Comparison of ENCODE assay signal across 12 cellular contexts in genomic region chr15:74179101-74179841, GRCh38. TPM values are rescaled to one million over a fixed set of nuclear protein-coding genes. Genes with fewer than 3 reads are reported as not detected.
DNase-seq lines count a peak whose midpoint lies in the region; ATAC-seq and TF ChIP-seq lines count a peak whose summit lies in the region.
"Had no signal": no experiment of that assay in that cellular context is flagged by ENCODE, and none has a peak within 500 bp of the region (broad histone marks: within the 10 kb centered on the region; RNA-seq: fewer than 3 reads in every experiment).

No MANE protein-coding gene starts in this region.

- H3K27me3 ChIP-seq in Panc1 (ENCODE audit: control insufficient read depth, insufficient read depth, low read length) (no peaks in the 10 kb centered on the region), esophagus muscularis mucosa (no peaks in the 10 kb centered on the region)

- peak; percentile 86 for ATAC-seq in Panc1
- ATAC-seq in GM21381 (IDR thresholded peaks at IDR 0.05; ENCODE audit: unreplicated experiment), result no peak

- H3K4me3 ChIP-seq in Panc1 (ENCODE audit: low read depth in 2 of 2, low read length in 2 of 2) (no peak overlapping the region), esophagus muscularis mucosa (no peak overlapping the region)

- intact Hi-C loops in Panc1 (cut with micrococcal nuclease; ENCODE audit: unreplicated experiment) (no loop called here), esophagus muscularis mucosa (cut with DNase I) (no loop called here)

- no peaks in the 10 kb centered on the region for H3K9me3 ChIP-seq in Panc1 (ENCODE audit: control insufficient read depth, insufficient read depth, low read depth, low read length)
- no peaks in the 10 kb centered on the region for H3K9me3 ChIP-seq in esophagus muscularis mucosa

- CTCF ChIA-PET in Panc1 (lab: Charles Lee), result interaction anchor here (0.5 kb wide), 1 partner anchor 11 kb away, joined by 8 read pairs; no protein-coding TSS in a partner anchor
- CTCF ChIA-PET in HEK293T (lab: Yijun Ruan, JAX), result no interaction called here

- 74% methylated on average over 10 of the region's 13 CpGs for WGBS in esophagus muscularis mucosa

- BruUV-seq in Panc1 (replicated peaks; lab: Mats Ljungman, UMichigan), result no TSS peak

- peak overlapping the region; percentile 21 for H3K4me3 Mint-ChIP-seq in neural crest cell
- H3K4me3 Mint-ChIP-seq: activated T-helper 1 cell treated with anti-CD3 and anti-CD28 coated beads, Interleukin-12 subunit alpha, Interleukin-12 subunit beta, Interleukin-2, Interleukin-4 antibody, amounts not matched to agents 30 ng/mL and 10 ng/mL and 1 ng/mL, durations not matched to agents 14 hours and 24 hours and 36 hours had no signal

- H3K27me3 Mint-ChIP-seq in neural crest cell (ENCODE audit: low read depth), result peaks cover 11% of the 10 kb centered on the region

- POLR2A ChIA-PET in Panc1 (lab: Charles Lee), result no interaction called here
- POLR2A ChIA-PET in HEK293T (lab: Yijun Ruan, JAX), result no interaction called here

- TF ChIP-seq CTCF in Panc1 (IDR thresholded peaks at IDR 0.05) (no peak), esophagus muscularis mucosa (IDR thresholded peaks at IDR 0.05) (no peak), neural crest cell (conservative IDR thresholded peaks at IDR 0.05) (no peak)

- H3K36me3 ChIP-seq in Panc1 (ENCODE audit: control insufficient read depth, insufficient read depth, low read length) (no peaks in the 10 kb centered on the region), esophagus muscularis mucosa (peaks cover 0 to 10% (median 5%) of the 10 kb centered on the region in 4 donors)

- H3K27ac Mint-ChIP-seq in neural crest cell (ENCODE audit: unreplicated experiment), result peak overlapping the region; percentile 54
- H3K27ac Mint-ChIP-seq: activated T-helper 1 cell treated with anti-CD3 and anti-CD28 coated beads, Interleukin-12 subunit alpha, Interleukin-12 subunit beta, Interleukin-2, Interleukin-4 antibody, amounts not matched to agents 30 ng/mL and 10 ng/mL and 1 ng/mL, durations not matched to agents 14 hours and 24 hours and 36 hours had no signal

- H3K9me3 Mint-ChIP-seq in neural crest cell, result no peaks in the 10 kb centered on the region
- H3K9me3 Mint-ChIP-seq: activated T-helper 1 cell treated with anti-CD3 and anti-CD28 coated beads, Interleukin-12 subunit alpha, Interleukin-12 subunit beta, Interleukin-2, Interleukin-4 antibody, amounts not matched to agents 30 ng/mL and 10 ng/mL and 1 ng/mL, durations not matched to agents 14 hours and 24 hours and 36 hours had no signal

- no peak for TF ChIP-seq POLR2A in esophagus muscularis mucosa (IDR thresholded peaks at IDR 0.05; ENCODE audit: low read depth)

- peaks cover 13% of the 10 kb centered on the region for H3K4me1 ChIP-seq in Panc1 (ENCODE audit: control insufficient read depth, insufficient read depth, low read length)
- H3K4me1 ChIP-seq in esophagus muscularis mucosa, result peaks cover 43 to 70% (median 65%) of the 10 kb centered on the region in 4 donors

- H3K4me1 Mint-ChIP-seq in neural crest cell, result peaks cover 50% of the 10 kb centered on the region

- DNase-seq in ACHN (peak; percentile 82), Panc1 (ENCODE audit: low read depth, low spot score) (no peak), esophagus muscularis mucosa (ENCODE audit: extremely low spot score) (no peak), neural crest cell (ENCODE audit: low read depth, low spot score) (no peak), NCI-H2171 treated with DMSO at 0.1 percent for 48 hours (lab: John Stamatoyannopoulos, UW) (no peak), HEK293T (ENCODE audit: extremely low spot score) (no peak), DMS79 treated with DMSO at 0.1 percent for 48 hours (lab: John Stamatoyannopoulos, UW) (no peak)
- DNase-seq: islet precursor cell, NCI-H2081 treated with DMSO at 0.1 percent for 48 hours had no signal

- in situ Hi-C loops in ACHN (cut with HindIII; ENCODE audit: low pct_ligation_motif_present, low pct_unique_long_range_greater_than_20kb, low sequenced_read_pairs), result no loop called here
- in situ Hi-C loops in Panc1 (cut with HindIII; ENCODE audit: low pct_unique_long_range_greater_than_20kb, low sequenced_read_pairs), result no loop called here

- 0 out of 2 replicates have a peak overlapping the region, but pooled peaks have one; percentile 29 for H3K27ac ChIP-seq in Panc1 (ENCODE audit: low read length)
- peak overlapping the region; percentile 37 to 64 (median 52) for H3K27ac ChIP-seq in esophagus muscularis mucosa (replicated peaks in 1 of 4)
- H3K27ac ChIP-seq: C4-2B had no signal

- TF ChIP-seq EP300 in esophagus muscularis mucosa (IDR thresholded peaks at IDR 0.05), result no peak

- H3K36me3 Mint-ChIP-seq in neural crest cell (ENCODE audit: low read depth), result no peaks in the 10 kb centered on the region

TF ChIP-seq in HEK293T, 16 proteins besides CTCF, POLR2A, EP300 and RAD21:
- TF ChIP-seq LEF1 (IDR thresholded peaks at IDR 0.05; ENCODE audit: borderline replicate concordance) (no peak), SUZ12 (IDR thresholded peaks at IDR 0.05) (no peak), ZNF384 (IDR thresholded peaks at IDR 0.05) (no peak), PKNOX1 (IDR thresholded peaks at IDR 0.05) (no peak), SP1 (IDR thresholded peaks at IDR 0.05) (no peak), ARNT (IDR thresholded peaks at IDR 0.05) (no peak), NFRKB (IDR thresholded peaks at IDR 0.05) (no peak), CTBP1 (IDR thresholded peaks at IDR 0.05; ENCODE audit: borderline replicate concordance) (no peak), BHLHE40 (IDR thresholded peaks at IDR 0.05; ENCODE audit: borderline replicate concordance) (no peak), TARDBP (IDR thresholded peaks at IDR 0.05) (no peak), FOXM1 (IDR thresholded peaks at IDR 0.05; ENCODE audit: borderline replicate concordance) (no peak)

RNA-seq across cellular contexts. Expression of gene ISLR, which starts 5.8 kb away (rescaled TPM):
- total RNA-seq in Panc1 (2021; ENCODE audit: unreplicated experiment) (0.28 TPM), esophagus muscularis mucosa (100 to 1,000 TPM in 2 of 4 donors, 10 to 100 TPM in 2; 57.7 to 204 (median 112) TPM), neural crest cell (1.5 and 2.6 TPM in 2 replicates)
- 0.10 TPM for polyA plus RNA-seq in Panc1 (2012; ENCODE audit: insufficient read length)
- total RNA-seq: activated T-helper 1 cell treated with anti-CD3 and anti-CD28 coated beads, Interleukin-12 subunit alpha, Interleukin-12 subunit beta, Interleukin-2, Interleukin-4 antibody, amounts not matched to agents 30 ng/mL and 10 ng/mL and 1 ng/mL, durations not matched to agents 14 hours and 24 hours and 36 hours had no signal

RNA-seq across cellular contexts. Expression of gene STRA6, which starts 23.3 kb away (rescaled TPM):
- total RNA-seq in Panc1 (2021; ENCODE audit: unreplicated experiment), result 1.1 TPM
- polyA plus RNA-seq in Panc1 (2012; ENCODE audit: insufficient read length), result 0.73 TPM
- under 1 TPM; 0.13 to 0.83 (median 0.47) TPM for total RNA-seq in esophagus muscularis mucosa
- total RNA-seq in neural crest cell, result 138 and 146 TPM in 2 replicates

RNA-seq across cellular contexts. Expression of gene ISLR2, which starts 48.9 kb away (rescaled TPM):
- 0.36 TPM for total RNA-seq in Panc1 (2021; ENCODE audit: unreplicated experiment)
- 0.08 TPM for polyA plus RNA-seq in Panc1 (2012; ENCODE audit: insufficient read length)
- total RNA-seq in esophagus muscularis mucosa, result 1 to 10 TPM in 3 of 4 donors, under 1 TPM in 1; 0.83 to 4.9 (median 1.2) TPM
- 9.6 and 10.9 TPM in 2 replicates for total RNA-seq in neural crest cell
- total RNA-seq: activated T-helper 1 cell treated with anti-CD3 and anti-CD28 coated beads, Interleukin-12 subunit alpha, Interleukin-12 subunit beta, Interleukin-2, Interleukin-4 antibody, amounts not matched to agents 30 ng/mL and 10 ng/mL and 1 ng/mL, durations not matched to agents 14 hours and 24 hours and 36 hours had no signal

RNA-seq across cellular contexts. Expression of gene CCDC33, which starts 56.9 kb away (rescaled TPM):
- not detected for total RNA-seq in Panc1 (2021; ENCODE audit: unreplicated experiment)
- polyA plus RNA-seq in Panc1 (2012; ENCODE audit: insufficient read length), result not detected
- total RNA-seq in esophagus muscularis mucosa, result not detected
- total RNA-seq in neural crest cell, result 15.1 and 15.6 TPM in 2 replicates
- total RNA-seq: activated T-helper 1 cell treated with anti-CD3 and anti-CD28 coated beads, Interleukin-12 subunit alpha, Interleukin-12 subunit beta, Interleukin-2, Interleukin-4 antibody, amounts not matched to agents 30 ng/mL and 10 ng/mL and 1 ng/mL, durations not matched to agents 14 hours and 24 hours and 36 hours had no signal

Comparison
In these comparisons a context has a peak if more than half of its experiments do, and no peak if none do; other contexts are left out.
1. RNA of gene ISLR, which starts 5.8 kb away (total RNA-seq): 57.7 to 204 TPM in esophagus muscularis mucosa; 1.5 to 2.6 TPM in neural crest cell and 0.28 TPM in Panc1 (single experiment); every median in the first group is over 10 times any median in the second.
2. RNA of gene STRA6, which starts 23.3 kb away (total RNA-seq): 138 to 146 TPM in neural crest cell; 1.1 TPM in Panc1 (single experiment) and 0.13 to 0.83 TPM in esophagus muscularis mucosa; every median in the first group is over 10 times any median in the second.